Comparison of ENCODE assay signal across 26 cellular contexts in the genomic region with DNA sequence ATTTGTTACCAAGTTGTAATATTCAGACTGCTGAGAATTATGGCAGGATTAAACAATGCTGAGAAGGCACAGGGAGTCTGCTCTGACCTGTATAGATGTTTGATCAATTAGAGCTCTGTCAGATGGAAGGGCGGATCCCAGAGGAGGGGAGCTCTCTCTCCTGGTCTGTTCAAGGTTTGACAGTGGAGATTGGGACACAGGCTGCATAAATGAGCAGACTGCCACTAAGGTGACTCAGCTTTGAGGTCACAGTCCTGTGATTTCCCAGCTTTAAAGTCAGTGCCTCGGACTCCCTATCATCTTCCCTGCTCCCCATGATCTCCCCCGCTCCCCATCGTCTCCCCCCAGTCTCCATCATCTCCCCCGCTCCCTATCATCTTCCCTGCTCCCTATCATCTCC. TPM values are rescaled to one million over a fixed set of nuclear protein-coding genes. Genes with fewer than 3 reads are reported as not detected.
A peak's percentile ranks its signal among the peaks of the same experiment; 100 is the strongest.
DNase-seq lines count a peak whose midpoint lies in the region; ATAC-seq, FAIRE-seq and TF ChIP-seq lines count a peak whose summit lies in the region.
"Had no signal": no experiment of that assay in that cellular context is flagged by ENCODE, and none has a peak within 500 bp of the region (broad histone marks: within the 10 kb centered on the region; RNA-seq: fewer than 3 reads in every experiment).

No MANE protein-coding gene starts in this region.

- H3K27me3 ChIP-seq in mammary epithelial cell (ENCODE audit: insufficient read depth, low read length) (no peaks in the 10 kb centered on the region), bronchial epithelial cell (ENCODE audit: control insufficient read depth, insufficient read depth, low read length) (no peaks in the 10 kb centered on the region)
- H3K27me3 ChIP-seq: breast epithelium had no signal

- DNase-seq in mammary epithelial cell (peak; percentile 39), MCF 10A (ENCODE audit: unreplicated experiment) (no peak), LoVo (ENCODE audit: low spot score) (peak; percentile 7), bronchial epithelial cell (ENCODE audit: low read depth) (peak; percentile 24), urothelium cell line (ENCODE audit: low spot score) (peak; percentile 9), NCI-H2227 treated with DMSO at 0.1 percent for 48 hours (lab: John Stamatoyannopoulos, UW) (no peak), NCI-H510A treated with DMSO at 0.1 percent for 48 hours (lab: John Stamatoyannopoulos, UW) (no peak)
- DNase-seq: activated CD8-positive, alpha-beta T cell treated with anti-CD3 and anti-CD28 coated beads for 36 hours; activated effector memory CD4-positive, alpha-beta T cell treated with anti-CD3 and anti-CD28 coated beads, Interleukin-2, amount 50 U/mL, for 16 hours; activated T-cell treated with anti-CD3 and anti-CD28 coated beads for 4 hours; cortex of kidney; endodermal cell; glutamatergic neuron; left cardiac atrium; naive thymus-derived CD4-positive, alpha-beta T cell; NCI-H187; NCI-H345; spleen; stimulated activated CD4-positive, alpha-beta T cell treated with anti-CD3 and anti-CD28 coated beads, Interleukin-4, amount 100 ng/mL, for 1 hour; stimulated activated naive CD4-positive, alpha-beta T cell had no signal

- peaks cover 36% of the 10 kb centered on the region for H3K4me1 ChIP-seq in mammary epithelial cell (ENCODE audit: insufficient read depth, low read length)
- H3K4me1 ChIP-seq: spleen had no signal

- intact Hi-C loops in mammary epithelial cell (cut with micrococcal nuclease) (loop anchor here (5.0 kb wide), 1 partner anchor 76 kb away; no protein-coding TSS in a partner anchor), MCF 10A (cut with micrococcal nuclease) (loop anchor here (5.0 kb wide), 4 partner anchors 59 to 239 kb away; a partner anchor contains a TSS)

- no TSS peak for BruUV-seq in mammary epithelial cell (replicated peaks; lab: Mats Ljungman, UMichigan)
- BruUV-seq in MCF 10A (replicated peaks; lab: Mats Ljungman, UMichigan): no TSS peak

- no peaks in the 10 kb centered on the region for H3K79me2 ChIP-seq in mammary epithelial cell (ENCODE audit: insufficient read depth, low read length)

- no peak overlapping the region for H3K4me3 Mint-ChIP-seq in MCF 10A (ENCODE audit: unreplicated experiment)
- H3K4me3 Mint-ChIP-seq: activated CD8-positive, alpha-beta T cell treated with anti-CD3 and anti-CD28 coated beads for 36 hours; endodermal cell; IgD-negative memory B cell; naive thymus-derived CD4-positive, alpha-beta T cell had no signal

- dilution Hi-C loops in mammary epithelial cell (cut with HindIII; ENCODE audit: low sequenced_read_pairs): no loop called here

- FAIRE-seq in bronchial epithelial cell (lab: Jason Lieb, UNC) (no peak), urothelium cell line (lab: Jason Lieb, UNC) (no peak)
- FAIRE-seq: GM12891, GM19239 had no signal

- no peaks in the 10 kb centered on the region for H3K9me3 Mint-ChIP-seq in MCF 10A (ENCODE audit: unreplicated experiment)
- H3K9me3 Mint-ChIP-seq: activated CD8-positive, alpha-beta T cell treated with anti-CD3 and anti-CD28 coated beads for 36 hours; IgD-negative memory B cell had no signal

- H3K27me3 Mint-ChIP-seq in MCF 10A (ENCODE audit: insufficient read depth, unreplicated experiment): no peaks in the 10 kb centered on the region

- in situ Hi-C loops in mammary epithelial cell (cut with MboI; ENCODE audit: low sequenced_read_pairs in 2 of 2): no loop called here

- H3K4me2 ChIP-seq in mammary epithelial cell (ENCODE audit: insufficient read depth, low read depth, low read length): no peak overlapping the region

- CTCF ChIA-PET in mammary epithelial cell (lab: Charles Lee; ENCODE audit: low non-redundant PET) (no interaction called here), MCF 10A (lab: Yijun Ruan, JAX) (interaction anchor here (0.6 to 0.9 kb wide), 2 partner anchors 61 to 269 kb away, joined by 3 to 4 read pairs; no protein-coding TSS in a partner anchor)

- no peak for ATAC-seq in GM18505 (IDR thresholded peaks at IDR 0.05; ENCODE audit: unreplicated experiment)
- ATAC-seq: activated CD8-positive, alpha-beta T cell treated with anti-CD3 and anti-CD28 coated beads for 36 hours; left cardiac atrium; naive thymus-derived CD4-positive, alpha-beta T cell had no signal

- H3K27ac Mint-ChIP-seq in MCF 10A (ENCODE audit: low read depth, unreplicated experiment): no peak overlapping the region
- H3K27ac Mint-ChIP-seq: activated CD8-positive, alpha-beta T cell treated with anti-CD3 and anti-CD28 coated beads for 36 hours; endodermal cell; IgD-negative memory B cell; naive thymus-derived CD4-positive, alpha-beta T cell had no signal

- H3K27ac ChIP-seq in mammary epithelial cell (ENCODE audit: insufficient read depth, low read depth, low read length): no peak overlapping the region
- H3K27ac ChIP-seq: breast epithelium, HL-60, spleen had no signal

- H3K4me3 ChIP-seq in mammary epithelial cell (replicated peaks in 1 of 3; ENCODE audit: insufficient read depth in 1 of 3, low read depth in 2 of 3, low read length in 3 of 3): no peak overlapping the region
- H3K4me3 ChIP-seq in bronchial epithelial cell (ENCODE audit: low read depth, low read length): no peak overlapping the region
- H3K4me3 ChIP-seq: breast epithelium, spleen had no signal

- H2AFZ ChIP-seq in mammary epithelial cell (ENCODE audit: low read depth, low read length): no peak overlapping the region

- POLR2A ChIA-PET in MCF 10A (lab: Yijun Ruan, JAX): interaction anchor here (0.7 to 2.3 kb wide), 6 partner anchors 10 to 76 kb away, joined by 3 to 16 read pairs (median 4); no protein-coding TSS in a partner anchor

- H3K9me3 ChIP-seq in mammary epithelial cell (replicated peaks; ENCODE audit: insufficient read depth, low read length): no peaks in the 10 kb centered on the region
- H3K9me3 ChIP-seq: breast epithelium, spleen had no signal

- TF ChIP-seq POLR2A in GM18505 (IDR thresholded peaks at IDR 0.05; ENCODE audit: borderline replicate concordance, extremely low read depth, insufficient read depth, insufficient read length): no peak

- no peak overlapping the region for H3K9ac ChIP-seq in mammary epithelial cell (ENCODE audit: insufficient read depth, low read length)

- peaks cover 40% of the 10 kb centered on the region for H3K4me1 Mint-ChIP-seq in MCF 10A (ENCODE audit: insufficient read depth, unreplicated experiment)
- H3K4me1 Mint-ChIP-seq: IgD-negative memory B cell had no signal

- TF ChIP-seq CTCF in mammary epithelial cell (conservative IDR thresholded peaks at IDR 0.05 in 1 of 2, IDR thresholded peaks at IDR 0.05 in 1 of 2; ENCODE audit: extremely low read depth in 1 of 2, insufficient read depth in 1 of 2, low read depth in 1 of 2, low read length in 2 of 2) (no peak), MCF 10A (IDR thresholded peaks at IDR 0.05; ENCODE audit: unreplicated experiment) (no peak), bronchial epithelial cell (IDR thresholded peaks at IDR 0.05; ENCODE audit: insufficient read depth, low read length, severe bottlenecking) (no peak)

- WGBS in mammary epithelial cell (ENCODE audit: low coverage, missing lambda C conversion rate): no CpG with 5 or more reads among the region's 5 CpGs

- no peaks in the 10 kb centered on the region for H3K36me3 ChIP-seq in mammary epithelial cell (ENCODE audit: insufficient read depth, low read length)
- H3K36me3 ChIP-seq in bronchial epithelial cell (ENCODE audit: control insufficient read depth, insufficient read depth, low read length): no peaks in the 10 kb centered on the region
- H3K36me3 ChIP-seq: breast epithelium, spleen had no signal

- H3K36me3 Mint-ChIP-seq in MCF 10A (ENCODE audit: insufficient read depth, unreplicated experiment): no peaks in the 10 kb centered on the region
- H3K36me3 Mint-ChIP-seq: IgD-negative memory B cell; naive thymus-derived CD4-positive, alpha-beta T cell had no signal

- no peaks in the 10 kb centered on the region for H4K20me1 ChIP-seq in mammary epithelial cell (ENCODE audit: insufficient read depth, low read length)

RNA-seq across cellular contexts. Expression of a gene that starts 59.2 kb away (rescaled TPM):
- total RNA-seq in mammary epithelial cell: 10 to 100 TPM; 34.0 to 49.3 TPM
- 5.8 TPM for polyA plus RNA-seq in mammary epithelial cell
- polyA minus RNA-seq in mammary epithelial cell: 39.2 TPM
- total RNA-seq in MCF 10A (2022): 11.5 and 11.9 TPM in 2 replicates
- 18.7 and 20.6 TPM in 2 replicates for total RNA-seq in bronchial epithelial cell

Comparison
In these comparisons a context has a peak if more than half of its experiments do, and no peak if none do; other contexts are left out.
1. DNase-seq: peak in mammary epithelial cell (single experiment), LoVo (single experiment), bronchial epithelial cell (single experiment) and urothelium cell line (single experiment); none in MCF 10A (single experiment), NCI-H2227 treated with DMSO at 0.1 percent for 48 hours (single experiment) and NCI-H510A treated with DMSO at 0.1 percent for 48 hours (single experiment).